In the genomic region with DNA sequence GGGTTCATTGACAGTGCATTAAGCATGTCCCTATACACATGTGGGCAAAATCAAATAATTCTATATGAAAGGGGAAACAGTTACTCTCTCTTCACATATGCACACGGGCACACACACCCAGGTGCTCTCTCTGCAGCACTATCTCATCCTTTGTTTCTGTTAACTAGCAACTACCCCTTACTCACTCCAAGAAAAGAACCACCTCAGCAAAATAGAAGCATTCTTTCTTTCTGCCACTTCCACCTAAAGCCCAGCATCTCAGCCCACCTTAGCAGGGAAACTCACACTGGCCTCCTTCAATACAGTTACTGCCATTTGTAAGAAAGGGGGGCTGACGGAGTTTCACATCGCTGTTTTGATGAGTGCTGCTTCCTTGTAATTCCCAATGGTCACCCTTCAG, we compare ENCODE assay signal across 20 cellular contexts.
"Had no signal": no experiment of that assay in that cellular context is flagged by ENCODE, and none has a peak within 500 bp of the region (broad histone marks: within the 10 kb centered on the region; RNA-seq: fewer than 3 reads in every experiment).

No MANE protein-coding gene starts in this region.

- FAIRE-seq: astrocyte, TTC549 had no signal

- DNase-seq: activated B cell treated with CpG ODN at 0.5 μM for 24 hours; activated CD4-positive, alpha-beta T cell treated with anti-CD3 and anti-CD28 coated beads for 1 hour; activated CD4-positive, alpha-beta T cell treated with anti-CD3 and anti-CD28 coated beads, Interleukin-2, amount 10 ng/mL, durations not matched to agents 24 days and 14 days; activated CD4-positive, alpha-beta T cell treated with anti-CD3 and anti-CD28 coated beads, Interleukin-2, amount 50 U/mL, for 48 hours; activated gamma-delta T cell; activated naive CD4-positive, alpha-beta T cell treated with anti-CD3 and anti-CD28 coated beads for 36 hours; activated T-cell treated with anti-CD3 and anti-CD28 coated beads, Interleukin-2, amount 50 U/mL, for 1 hour; amygdala; Kasumi-1; NCI-H1105 treated with DMSO at 0.1 percent for 48 hours; NCI-H1436 treated with DMSO at 0.1 percent for 48 hours; NCI-H187; NCI-H2081; NCI-H446; NCI-H524; SIG-M5; T-helper 2 cell; T1000 had no signal
